Comparison of ENCODE assay signal across 8 cellular contexts in the genomic region with DNA sequence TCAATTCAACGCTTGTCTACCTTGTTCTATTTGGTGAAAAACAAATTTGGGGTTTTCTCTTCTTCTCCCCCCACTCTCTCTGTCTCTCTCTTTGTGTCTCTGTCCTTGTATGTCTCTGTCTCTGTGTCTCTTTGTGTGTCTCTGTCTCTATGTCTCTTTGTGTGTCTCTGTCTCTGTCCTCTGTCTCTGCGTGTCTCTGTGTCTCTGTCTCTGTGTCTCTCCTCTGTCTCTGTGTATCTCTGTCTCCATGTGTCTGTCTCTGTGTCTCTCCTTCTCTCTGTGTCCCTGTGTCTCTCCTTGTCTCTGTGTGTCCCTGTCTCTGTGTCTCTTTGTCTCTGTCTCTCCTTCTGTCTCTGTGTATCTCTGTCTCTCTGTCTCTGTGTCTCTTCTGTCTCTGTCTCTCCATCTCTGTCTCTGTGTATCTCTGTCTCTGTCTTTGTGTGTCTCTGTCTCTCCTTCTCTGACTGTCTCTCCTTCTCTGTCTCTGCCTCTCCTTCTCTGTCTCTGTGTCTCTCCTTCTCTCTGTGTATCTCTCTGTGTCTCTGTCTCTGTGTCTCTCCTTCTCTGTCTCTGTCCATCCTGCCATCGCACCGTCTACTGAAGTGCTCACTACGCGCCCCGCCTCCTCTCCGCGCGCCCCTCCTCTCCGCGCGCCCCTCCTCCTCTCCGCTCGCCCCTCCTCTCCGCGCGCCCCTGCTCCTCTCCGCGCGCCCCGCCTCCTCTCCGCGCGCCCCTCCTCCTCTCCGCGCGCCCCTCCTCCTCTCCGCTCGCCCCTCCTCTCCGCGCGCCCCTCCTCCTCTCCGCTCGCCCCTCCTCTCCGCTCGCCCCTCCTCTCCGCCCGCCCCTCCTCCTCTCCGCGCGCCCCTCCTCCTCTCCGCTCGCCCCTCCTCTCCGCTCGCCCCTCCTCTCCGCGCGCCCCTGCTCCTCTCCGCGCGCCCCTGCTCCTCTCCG. TPM values are rescaled to one million over a fixed set of nuclear protein-coding genes. Genes with fewer than 3 reads are reported as not detected.
A peak's percentile ranks its signal among the peaks of the same experiment; 100 is the strongest.
DNase-seq lines count a peak whose midpoint lies in the region; ATAC-seq and TF ChIP-seq lines count a peak whose summit lies in the region.

No MANE protein-coding gene starts in this region.

- H2BK5ac ChIP-seq in IMR-90 (ENCODE audit: low read depth, low read length, poor library complexity, severe bottlenecking), result no peak overlapping the region

- H3K14ac ChIP-seq in IMR-90 (replicated peaks; ENCODE audit: low read depth, low read length), result peak overlapping the region; percentile 91

- no peak for TF ChIP-seq POLR2A in IMR-90 (IDR thresholded peaks at IDR 0.05; ENCODE audit: low read depth, low read length)
- no peak for TF ChIP-seq POLR2A in heart left ventricle (IDR thresholded peaks at IDR 0.05)

- no peak overlapping the region for H2BK15ac ChIP-seq in IMR-90 (ENCODE audit: low read depth, low read length)

- no peak overlapping the region for H3K56ac ChIP-seq in IMR-90 (ENCODE audit: extremely low read depth, insufficient read depth, low read length)

- peak overlapping the region; percentile 69 for H3K9ac ChIP-seq in IMR-90 (ENCODE audit: low read depth, low read length)

- CTCF ChIA-PET in IMR-90 (lab: Yijun Ruan, JAX), result no interaction called here

- no peaks in the 10 kb centered on the region for H3K36me3 Mint-ChIP-seq in CD14-positive monocyte
- peaks cover 0 to 1% of the 10 kb centered on the region in 2 donors for H3K36me3 Mint-ChIP-seq in stimulated activated naive B cell treated with anti-CD40 and anti-IgM and Interleukin-4, amounts not matched to agents 10 μg/mL and 1 μg/mL and 100 μg/mL, for 72 hours

- H2AK9ac ChIP-seq in IMR-90 (replicated peaks; ENCODE audit: low read depth, low read length, poor library complexity), result peak overlapping the region; percentile 8

- H3K4me3 Mint-ChIP-seq in CD14-positive monocyte, result peak overlapping the region; percentile 77 to 87
- peak overlapping the region; percentile 85 to 89 for H3K4me3 Mint-ChIP-seq in stimulated activated naive B cell treated with anti-CD40 and anti-IgM and Interleukin-4, amounts not matched to agents 10 μg/mL and 1 μg/mL and 100 μg/mL, for 72 hours

- no peak overlapping the region for H2BK20ac ChIP-seq in IMR-90 (ENCODE audit: low read depth, low read length)

- TF ChIP-seq RAD21 in IMR-90 (IDR thresholded peaks at IDR 0.05; ENCODE audit: low read length), result no peak

- peaks cover 27% of the 10 kb centered on the region for H3K4me1 Mint-ChIP-seq in CD14-positive monocyte
- H3K4me1 Mint-ChIP-seq in stimulated activated naive B cell treated with anti-CD40 and anti-IgM and Interleukin-4, amounts not matched to agents 10 μg/mL and 1 μg/mL and 100 μg/mL, for 72 hours, result peaks cover 27 to 43% of the 10 kb centered on the region in 2 donors

- intact Hi-C loops in CD14-positive monocyte (cut with micrococcal nuclease) (no loop called here), IMR-90 (cut with micrococcal nuclease) (no loop called here), heart left ventricle (cut with DNase I) (loop anchor here in 1 of 10 donors (10.0 kb wide), 1 partner anchor 103 kb away; a partner anchor contains a TSS)

- peak overlapping the region; percentile 64; the same call in 1 of the 2 replicates for H2BK120ac ChIP-seq in IMR-90 (ENCODE audit: low read depth, low read length)

- H3K27ac Mint-ChIP-seq in CD14-positive monocyte, result no peak overlapping the region
- H3K27ac Mint-ChIP-seq in stimulated activated naive B cell treated with anti-CD40 and anti-IgM and Interleukin-4, amounts not matched to agents 10 μg/mL and 1 μg/mL and 100 μg/mL, for 72 hours, result peak overlapping the region; percentile 54

- H2AFZ ChIP-seq in IMR-90 (replicated peaks; ENCODE audit: low read length, poor library complexity), result peak overlapping the region; percentile 84

- peak overlapping the region; percentile 12; the same call in 1 of the 2 replicates for H4K5ac ChIP-seq in IMR-90 (ENCODE audit: low read depth, low read length)

- peaks cover 2 to 17% (median 5%) of the 10 kb centered on the region in 7 donors for H3K9me3 Mint-ChIP-seq in CD14-positive monocyte
- H3K9me3 Mint-ChIP-seq in stimulated activated naive B cell treated with anti-CD40 and anti-IgM and Interleukin-4, amounts not matched to agents 10 μg/mL and 1 μg/mL and 100 μg/mL, for 72 hours, result peaks cover 0 to 2% of the 10 kb centered on the region in 2 donors

- H2AK5ac ChIP-seq in IMR-90 (ENCODE audit: low read depth, low read length), result no peak overlapping the region; the same call in 1 of the 2 replicates

- dilution Hi-C loops in IMR-90 (cut with HindIII; ENCODE audit: low sequenced_read_pairs, unreplicated experiment), result no loop called here

- peak overlapping the region; percentile 94 for H3K4me2 ChIP-seq in IMR-90 (ENCODE audit: low read depth, low read length)

- peak overlapping the region in 1 of 2 experiments; percentile 6; a peak in 2 of 4 replicates for H4K8ac ChIP-seq in IMR-90 (ENCODE audit: low read depth in 2 of 2, low read length in 2 of 2)

- H3K23ac ChIP-seq in IMR-90 (ENCODE audit: low read depth, low read length), result peak overlapping the region; percentile 91; the same call in 1 of the 2 replicates

- H3K18ac ChIP-seq in IMR-90 (ENCODE audit: low read depth, low read length), result peak overlapping the region; percentile 24; the same call in 1 of the 2 replicates

- 50% methylated on average over 1 of the region's 53 CpGs; no CpG with 5 or more reads in 1 of the 2 experiments for WGBS in IMR-90 (ENCODE audit: extremely low coverage in 2 of 2, insufficient read length in 1 of 2), 2 experiments
- WGBS in heart left ventricle, 4 donors, result 5 to 7% (median 6%) methylated on average over 21 to 52 of the region's 53 CpGs

- H3K27ac ChIP-seq in IMR-90 (ENCODE audit: insufficient read depth, low read length) (no peak overlapping the region), heart left ventricle (peak overlapping the region in 1 of 12 donors; percentile 61)

- DNase-seq in CD14-positive monocyte (ENCODE audit: low spot score), result no peak
- DNase-seq in IMR-90, result peak; percentile 23
- peak in 1 of 5 donors; percentile 66 for DNase-seq in heart left ventricle
- DNase-seq in stimulated activated naive B cell treated with anti-CD40 and anti-IgM and Interleukin-4, amounts not matched to agents 10 μg/mL and 1 μg/mL and 100 μg/mL, for 72 hours, result no peak
- no peak for DNase-seq in activated CD8-positive, alpha-beta memory T cell treated with anti-CD3 and anti-CD28 coated beads for 24 hours
- DNase-seq in NCI-H2107 (lab: John Stamatoyannopoulos, UW), result no peak
- DNase-seq in stimulated activated CD4-positive, alpha-beta T cell treated with anti-CD3 and anti-CD28 coated beads, Interleukin-2, amount 100 ng/mL, for 48 hours, result no peak

- H4K91ac ChIP-seq in IMR-90 (ENCODE audit: insufficient read depth, low read depth, low read length), result no peak overlapping the region

- 0 out of 2 replicates have a peak, but pooled peaks cover 7% of the 10 kb centered on the region for H3K9me1 ChIP-seq in IMR-90 (ENCODE audit: insufficient read depth, low read length)

- H3K4me1 ChIP-seq in IMR-90 (ENCODE audit: control insufficient read depth, insufficient read depth, low read length), result peaks cover 10% of the 10 kb centered on the region; the same call in 1 of the 2 replicates
- peaks cover 0 to 35% (median 12%) of the 10 kb centered on the region in 12 donors for H3K4me1 ChIP-seq in heart left ventricle

- H3K4me3 ChIP-seq in IMR-90 (ENCODE audit: insufficient read depth, low read depth, low read length), result peak overlapping the region; percentile 58
- peak overlapping the region; percentile 61 for H3K4me3 ChIP-seq in WI38 (ENCODE audit: low read depth, low read length)
- H3K4me3 ChIP-seq in heart left ventricle, result peak overlapping the region in 9 of 12 donors; percentile 20 to 58 (median 47)

- peaks cover 50 to 58% (median 54%) of the 10 kb centered on the region in 3 donors for H3K27me3 Mint-ChIP-seq in CD14-positive monocyte (ENCODE audit: low read depth in 3 of 3)
- H3K27me3 Mint-ChIP-seq in stimulated activated naive B cell treated with anti-CD40 and anti-IgM and Interleukin-4, amounts not matched to agents 10 μg/mL and 1 μg/mL and 100 μg/mL, for 72 hours, result peaks cover 34 to 41% of the 10 kb centered on the region in 2 donors

- H3K27me3 ChIP-seq in IMR-90 (ENCODE audit: control insufficient read depth, insufficient read depth, low read length), result no peaks in the 10 kb centered on the region; the same call in 1 of the 2 replicates
- H3K27me3 ChIP-seq in heart left ventricle, result peaks cover 0 to 44% (median 3%) of the 10 kb centered on the region in 9 donors

- no peaks in the 10 kb centered on the region for H3K36me3 ChIP-seq in IMR-90 (ENCODE audit: control insufficient read depth, insufficient read depth, low read length)
- no peaks in the 10 kb centered on the region for H3K36me3 ChIP-seq in heart left ventricle

- no peaks in the 10 kb centered on the region for H3K9me3 ChIP-seq in IMR-90 (ENCODE audit: control insufficient read depth, insufficient read depth, low read length)
- H3K9me3 ChIP-seq in heart left ventricle, result no peaks in the 10 kb centered on the region

- BruUV-seq in IMR-90 (replicated peaks; lab: Mats Ljungman, UMichigan), result no TSS peak

- TF ChIP-seq CTCF in CD14-positive monocyte (IDR thresholded peaks at IDR 0.05) (no peak), IMR-90 (conservative IDR thresholded peaks at IDR 0.05; ENCODE audit: low read depth, low read length) (no peak), WI38 (IDR thresholded peaks at IDR 0.05; ENCODE audit: low read depth, low read length) (no peak), heart left ventricle (IDR thresholded peaks at IDR 0.05) (no peak)

- H4K20me1 ChIP-seq in IMR-90 (ENCODE audit: insufficient read depth, low read length), result peaks cover 2% of the 10 kb centered on the region; the same call in 1 of the 2 replicates

- H3K4ac ChIP-seq in IMR-90 (ENCODE audit: low read depth, low read length), result peak overlapping the region; percentile 36; the same call in 1 of the 2 replicates

- no peaks in the 10 kb centered on the region for H3K79me1 ChIP-seq in IMR-90 (ENCODE audit: low read depth in 1 of 2, low read length in 2 of 2)

- in situ Hi-C loops in IMR-90 (cut with MboI; ENCODE audit: low sequenced_read_pairs), result no loop called here

- POLR2A ChIA-PET in IMR-90 (lab: Charles Lee; ENCODE audit: unreplicated experiment), result no interaction called here

- ATAC-seq in IMR-90 (ENCODE audit: low read depth) (peak; percentile 31; the same call in 1 of the 2 replicates), heart left ventricle (peak in 1 of 4 donors; percentile 41)
- ATAC-seq in stimulated activated naive B cell treated with anti-CD40 and anti-IgM and Interleukin-4, amounts not matched to agents 10 μg/mL and 1 μg/mL and 100 μg/mL, for 72 hours (replicated peaks), result peak; percentile 25 to 62

RNA-seq across cellular contexts. Expression of a gene that starts 12.8 kb away (rescaled TPM):
- polyA plus RNA-seq in CD14-positive monocyte (not detected), IMR-90 (2012; rRNA removed) (0.90 and 1.0 TPM in 2 replicates), heart left ventricle (not detected)
- total RNA-seq in IMR-90 (2012; rRNA removed) (0.28 TPM in 1 of 2 replicates, not detected in the other), heart left ventricle (not detected)
- polyA plus RNA-seq in IMR-90 (2012; cell fraction: cytosol; rRNA removed), result 0.25 and 0.70 TPM in 2 replicates
- polyA plus RNA-seq in IMR-90 (2012; cell fraction: nucleus; rRNA removed; ENCODE audit: low replicate concordance), result 4.5 and 8.7 TPM in 2 replicates

RNA-seq across cellular contexts. Expression of a gene that starts 21.0 kb away (rescaled TPM):
- polyA plus RNA-seq in CD14-positive monocyte (not detected), IMR-90 (2012; rRNA removed) (not detected in 2 replicates), heart left ventricle (not detected)
- total RNA-seq in IMR-90 (2012; rRNA removed) (not detected in 2 replicates), heart left ventricle (not detected)
- not detected in 2 replicates for polyA plus RNA-seq in IMR-90 (2012; cell fraction: cytosol; rRNA removed)
- polyA plus RNA-seq in IMR-90 (2012; cell fraction: nucleus; rRNA removed; ENCODE audit: low replicate concordance), result not detected in 2 replicates
